Comparison of ENCODE assay signal across 8 cellular contexts in genomic region chrX:45806410-45807121, GRCh38.
A peak's percentile ranks its signal among the peaks of the same experiment; 100 is the strongest.
DNase-seq lines count a peak whose midpoint lies in the region; ATAC-seq, FAIRE-seq and TF ChIP-seq lines count a peak whose summit lies in the region.

No MANE protein-coding gene starts in this region.

- peak; percentile 65 for ATAC-seq in HG02642 (IDR thresholded peaks at IDR 0.05; ENCODE audit: poor library complexity, unreplicated experiment)
- ATAC-seq in T-cell (replicated peaks in 1 of 4), result peak; percentile 83 to 93 (median 86)

- peaks cover 0 to 8% of the 10 kb centered on the region in 2 donors for H3K27me3 Mint-ChIP-seq in T-cell

- H2AFZ ChIP-seq in trophoblast cell (ENCODE audit: insufficient read depth, low read length, poor library complexity), result no peak overlapping the region

- H4K91ac ChIP-seq in trophoblast cell (ENCODE audit: low read depth, low read length), result peak overlapping the region; percentile 79

- H3K79me2 ChIP-seq in trophoblast cell (ENCODE audit: control insufficient read depth, insufficient read depth, low read length, poor library complexity), result peaks cover 3% of the 10 kb centered on the region

- peaks cover 14% of the 10 kb centered on the region for H3K79me1 ChIP-seq in trophoblast cell (ENCODE audit: low read length)

- no peaks in the 10 kb centered on the region for H3K9me3 ChIP-seq in trophoblast cell (ENCODE audit: insufficient read depth, low read depth, low read length)

- H3K9me3 Mint-ChIP-seq in T-cell, result no peaks in the 10 kb centered on the region

- H3K27ac Mint-ChIP-seq in T-cell, result peak overlapping the region; percentile 94 to 96

- H3K36me3 ChIP-seq in trophoblast cell (ENCODE audit: control insufficient read depth in 1 of 2, insufficient read depth in 2 of 2, low read length in 2 of 2), result peaks cover 3% of the 10 kb centered on the region in 2 experiments

- H3K18ac ChIP-seq in trophoblast cell (ENCODE audit: low read length), result peak overlapping the region; percentile 64

- no peak overlapping the region for H3K4ac ChIP-seq in trophoblast cell (ENCODE audit: low read depth, low read length)

- peak overlapping the region; percentile 81 for H2BK120ac ChIP-seq in trophoblast cell (ENCODE audit: insufficient read depth, low read length, poor library complexity)

- H3K14ac ChIP-seq in trophoblast cell (ENCODE audit: low read length), result peak overlapping the region; percentile 53

- H3K9ac ChIP-seq in trophoblast cell (ENCODE audit: low read length), result no peak overlapping the region

- H3K27ac ChIP-seq in trophoblast cell (ENCODE audit: low read depth, low read length), result peak overlapping the region; percentile 95

- peak overlapping the region; percentile 75 for H2BK5ac ChIP-seq in trophoblast cell (ENCODE audit: low read depth, low read length, poor library complexity)

- peaks cover 3% of the 10 kb centered on the region for H3K36me3 Mint-ChIP-seq in T-cell

- H3K4me3 Mint-ChIP-seq in T-cell, result peak overlapping the region; percentile 75 to 84 (median 78)

- peak overlapping the region; percentile 62 for H4K8ac ChIP-seq in trophoblast cell (ENCODE audit: low read depth, low read length)

- no peak overlapping the region for H4K12ac ChIP-seq in trophoblast cell (ENCODE audit: low read depth, low read length)

- CTCF ChIA-PET in T-cell (lab: Charles Lee), result interaction anchor here in 1 of 2 donors (1.0 to 1.4 kb wide), 3 partner anchors 36 to 45 kb away, joined by 3 to 7 read pairs (median 3); no protein-coding TSS in a partner anchor

- no peak overlapping the region for H3K23ac ChIP-seq in trophoblast cell (ENCODE audit: low read length)

- no peak overlapping the region for H3K4me3 ChIP-seq in trophoblast cell (ENCODE audit: low read depth, low read length)

- no peaks in the 10 kb centered on the region for H3K27me3 ChIP-seq in trophoblast cell (ENCODE audit: insufficient read depth, low read length)

- peaks cover 6 to 21% of the 10 kb centered on the region in 2 experiments for H3K4me1 ChIP-seq in trophoblast cell (ENCODE audit: control insufficient read depth in 1 of 2, insufficient read depth in 2 of 2, low read length in 2 of 2)

- peak; percentile 6 for DNase-seq in GM12891 (ENCODE audit: insufficient read length, low spot score)
- peak in 33 of 34 experiments; percentile 7 to 71 (median 40) for DNase-seq in T-cell
- peak; percentile 1 for DNase-seq in effector CD8-positive, alpha-beta T cell (lab: John Stamatoyannopoulos, UW)
- DNase-seq in trophoblast cell, result peak in 1 of 2 donors; percentile 8
- DNase-seq in NOMO-1 (lab: John Stamatoyannopoulos, UW; ENCODE audit: unreplicated experiment in 2 of 2), result no peak
- no peak for DNase-seq in NCI-H2227 (lab: John Stamatoyannopoulos, UW; ENCODE audit: unreplicated experiment)
- DNase-seq in NCI-H2029 treated with DMSO at 0.1 percent for 48 hours (lab: John Stamatoyannopoulos, UW), result no peak

- H2AK5ac ChIP-seq in trophoblast cell (ENCODE audit: low read length), result no peak overlapping the region

- peak; percentile 94 for FAIRE-seq in GM12891 (lab: Jason Lieb, UNC)

- H2BK12ac ChIP-seq in trophoblast cell (ENCODE audit: low read length), result no peak overlapping the region

- POLR2A ChIA-PET in T-cell (lab: Charles Lee), result interaction anchor here (0.5 to 1.0 kb wide), 6 partner anchors 10 to 49 kb away, joined by 3 to 4 read pairs (median 3); no protein-coding TSS in a partner anchor

- no CpG with 5 or more reads among the region's 10 CpGs for WGBS in trophoblast cell (ENCODE audit: extremely low coverage, insufficient coverage, insufficient read length)

- TF ChIP-seq POLR2A in GM12891 (IDR thresholded peaks at IDR 0.05; ENCODE audit: low read depth, low read length), result no peak

- H3K4me1 Mint-ChIP-seq in T-cell, result peaks cover 21 to 75% (median 59%) of the 10 kb centered on the region in 3 donors

- peak overlapping the region; percentile 41 for H3K4me2 ChIP-seq in trophoblast cell (ENCODE audit: low read length)

TF ChIP-seq in GM12891, 5 proteins besides CTCF, POLR2A, EP300 and RAD21:
- TF ChIP-seq POLR2AphosphoS5 (IDR thresholded peaks at IDR 0.05; ENCODE audit: low read depth, low read length) (no peak), POU2F2 (IDR thresholded peaks at IDR 0.05; ENCODE audit: low read depth, low read length) (no peak), TAF1 (IDR thresholded peaks at IDR 0.05; ENCODE audit: low read depth, low read length) (no peak), SPI1 (IDR thresholded peaks at IDR 0.05; ENCODE audit: low read depth, low read length) (no peak)

Comparison
In these comparisons a context has a peak if more than half of its experiments do, and no peak if none do; other contexts are left out.
1. DNase-seq: peak in GM12891 (single experiment), T-cell (33 of 34) and effector CD8-positive, alpha-beta T cell (single experiment); none in NOMO-1 (0 of 2), NCI-H2227 (single experiment) and NCI-H2029 treated with DMSO at 0.1 percent for 48 hours (single experiment).